Comparison of ENCODE assay signal across 8 cellular contexts in genomic region chr7:82677493-82677892, GRCh38.
A peak's percentile ranks its signal among the peaks of the same experiment; 100 is the strongest.
DNase-seq lines count a peak whose midpoint lies in the region; ATAC-seq lines count a peak whose summit lies in the region.

No MANE protein-coding gene starts in this region.

- no peak overlapping the region for H3K9ac ChIP-seq in neuronal stem cell (ENCODE audit: low read depth, low read length, poor library complexity)

- H2BK12ac ChIP-seq in neuronal stem cell (ENCODE audit: low read length): no peak overlapping the region

- no peak overlapping the region for H3K4me2 ChIP-seq in neuronal stem cell (ENCODE audit: insufficient read depth, low read length, poor library complexity, severe bottlenecking)

- ATAC-seq in GM21360 (IDR thresholded peaks at IDR 0.05; ENCODE audit: unreplicated experiment): peak; percentile 87
- ATAC-seq in HG03280 (IDR thresholded peaks at IDR 0.05; ENCODE audit: unreplicated experiment): no peak
- ATAC-seq in HG02884 (IDR thresholded peaks at IDR 0.05; ENCODE audit: unreplicated experiment): no peak

- H4K91ac ChIP-seq in neuronal stem cell (ENCODE audit: low read depth, low read length, poor library complexity): no peak overlapping the region

- H3K79me1 ChIP-seq in neuronal stem cell (ENCODE audit: low read depth, low read length): no peaks in the 10 kb centered on the region

- peak overlapping the region; percentile 69 to 96 (median 86) for H3K27ac Mint-ChIP-seq in CD8-positive, alpha-beta memory T cell

- no peaks in the 10 kb centered on the region for H3K36me3 Mint-ChIP-seq in CD8-positive, alpha-beta memory T cell

- no peak overlapping the region for H2AK5ac ChIP-seq in neuronal stem cell (ENCODE audit: low read depth, low read length)

- no peak overlapping the region for H3K14ac ChIP-seq in neuronal stem cell (ENCODE audit: low read length)

- no peaks in the 10 kb centered on the region for H3K9me3 ChIP-seq in CD8-positive, alpha-beta memory T cell (ENCODE audit: low read length)
- H3K9me3 ChIP-seq in neuronal stem cell (replicated peaks in 1 of 2; ENCODE audit: control insufficient read depth in 2 of 2, insufficient read depth in 1 of 2, low read depth in 1 of 2, low read length in 2 of 2): no peaks in the 10 kb centered on the region

- no peak overlapping the region for H2AFZ ChIP-seq in neuronal stem cell (ENCODE audit: low read length)

- no peak overlapping the region for H4K8ac ChIP-seq in neuronal stem cell (ENCODE audit: low read depth, low read length)

- peaks cover 23% of the 10 kb centered on the region for H3K4me1 ChIP-seq in CD8-positive, alpha-beta memory T cell (ENCODE audit: insufficient read depth, low read length)
- H3K4me1 ChIP-seq in neuronal stem cell (ENCODE audit: control insufficient read depth in 2 of 2, insufficient read depth in 1 of 2, low read depth in 1 of 2, low read length in 2 of 2): peaks cover 0 to 2% of the 10 kb centered on the region in 2 donors

- POLR2A ChIA-PET in CD8-positive, alpha-beta memory T cell (lab: Charles Lee): no interaction called here

- no peak overlapping the region for H3K4ac ChIP-seq in neuronal stem cell (ENCODE audit: low read length)

- CTCF ChIA-PET in CD8-positive, alpha-beta memory T cell (lab: Charles Lee): interaction anchor here (1.2 kb wide), 2 partner anchors 9 kb away, joined by 3 to 6 read pairs; no protein-coding TSS in a partner anchor

- H3K36me3 ChIP-seq in CD8-positive, alpha-beta memory T cell (ENCODE audit: insufficient read depth, low read length): no peaks in the 10 kb centered on the region
- H3K36me3 ChIP-seq in neuronal stem cell (replicated peaks in 1 of 2; ENCODE audit: control insufficient read depth in 2 of 2, insufficient read depth in 2 of 2, low read length in 2 of 2): no peaks in the 10 kb centered on the region

- DNase-seq in CD8-positive, alpha-beta memory T cell: peak; percentile 7 to 72 (median 53)
- DNase-seq in NCI-H774 (lab: John Stamatoyannopoulos, UW) (peak; percentile 14), neuronal stem cell (ENCODE audit: low spot score) (no peak)
- DNase-seq in activated naive CD8-positive, alpha-beta T cell treated with anti-CD3 and anti-CD28 coated beads, Interleukin-2, amount 50 U/mL, for 16 hours (ENCODE audit: low read depth, low spot score): peak; percentile 4
- DNase-seq in stimulated activated naive CD4-positive, alpha-beta T cell treated with Interleukin-2 at 50 U/mL for 16 hours (lab: John Stamatoyannopoulos, UW): peak; percentile 15

- H2BK120ac ChIP-seq in neuronal stem cell (ENCODE audit: low read depth, low read length): no peak overlapping the region

- H3K9me3 Mint-ChIP-seq in CD8-positive, alpha-beta memory T cell: peaks cover 0 to 7% (median 0%) of the 10 kb centered on the region in 5 donors

- H2BK15ac ChIP-seq in neuronal stem cell (ENCODE audit: low read length): no peak overlapping the region

- peak overlapping the region in 6 of 7 donors; percentile 51 to 73 (median 64) for H3K4me3 Mint-ChIP-seq in CD8-positive, alpha-beta memory T cell

- no peak overlapping the region for H3K23ac ChIP-seq in neuronal stem cell (ENCODE audit: low read depth, low read length, poor library complexity)

- no peak overlapping the region for H3K27ac ChIP-seq in CD8-positive, alpha-beta memory T cell (ENCODE audit: low read depth, low read length)
- H3K27ac ChIP-seq in neuronal stem cell (replicated peaks; ENCODE audit: low read length): no peak overlapping the region

- no peak overlapping the region for H3K4me3 ChIP-seq in CD8-positive, alpha-beta memory T cell (ENCODE audit: low read length)
- no peak overlapping the region for H3K4me3 ChIP-seq in neuronal stem cell (ENCODE audit: low read length in 2 of 2)

- H2BK5ac ChIP-seq in neuronal stem cell (ENCODE audit: low read length): no peak overlapping the region

- peaks cover 22 to 28% (median 25%) of the 10 kb centered on the region in 3 donors for H3K4me1 Mint-ChIP-seq in CD8-positive, alpha-beta memory T cell

- H3K27me3 ChIP-seq in CD8-positive, alpha-beta memory T cell (ENCODE audit: insufficient read depth, low read length, poor library complexity, severe bottlenecking): no peaks in the 10 kb centered on the region
- no peaks in the 10 kb centered on the region for H3K27me3 ChIP-seq in neuronal stem cell (ENCODE audit: control insufficient read depth in 3 of 3, insufficient read depth in 3 of 3, low read depth in 1 of 3, low read length in 3 of 3)

- H3K18ac ChIP-seq in neuronal stem cell (ENCODE audit: low read length): no peak overlapping the region

- whole genome bisulfite sequencing in neuronal stem cell (ENCODE audit: extremely low coverage in 2 of 2, insufficient read length in 2 of 2, insufficient replicate concordance in 1 of 2), 2 donors: no CpG with 5 or more reads among the region's 2 CpGs

- H3K27me3 Mint-ChIP-seq in CD8-positive, alpha-beta memory T cell: no peaks in the 10 kb centered on the region
